In the genomic region with DNA sequence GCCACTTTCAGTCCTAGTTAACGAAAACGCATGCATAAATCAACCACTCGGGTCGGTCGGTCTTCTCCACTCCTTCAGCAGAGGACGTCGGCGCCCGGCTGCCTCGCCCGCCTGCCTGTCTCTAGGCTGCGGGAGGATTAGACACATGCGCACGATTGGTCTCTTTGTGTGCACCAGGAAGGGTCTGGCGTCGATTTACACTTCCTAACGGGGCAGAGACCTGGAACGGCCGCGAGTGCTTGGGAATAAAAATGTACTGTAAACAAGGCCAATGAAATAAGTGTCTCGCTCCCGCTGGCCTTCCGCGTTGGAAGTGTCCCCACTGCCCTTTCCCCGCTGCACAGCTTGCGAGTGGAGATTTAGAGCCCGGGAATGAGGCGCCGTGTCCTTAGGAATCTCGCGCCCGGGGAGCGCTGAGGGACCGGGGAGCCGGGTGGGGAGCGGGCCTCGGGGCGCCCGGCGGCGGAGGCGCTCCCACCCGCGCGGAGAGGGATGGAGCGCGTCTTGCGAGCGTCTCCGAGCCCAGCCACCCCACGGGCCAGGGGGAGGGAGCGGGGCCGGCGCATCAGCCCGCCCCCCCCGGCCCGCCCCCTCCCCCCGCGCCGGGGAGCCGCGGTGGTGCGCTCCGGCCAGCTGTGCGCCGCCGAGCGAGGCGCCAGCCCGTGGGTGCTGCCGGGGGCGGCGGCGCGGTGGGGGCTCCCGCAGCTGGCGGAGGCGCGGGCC, we compare ENCODE assay signal across 1 cellular context.
A peak's percentile ranks its signal among the peaks of the same experiment; 100 is the strongest.
TF ChIP-seq lines count a peak whose summit lies in the region.

TSS of gene DOK6 (plus strand) at position 636 of the 723 bp plus-strand sequence.

TF ChIP-seq in H1, 55 proteins besides CTCF, POLR2A, EP300 and RAD21 (continued from another document):
- TF ChIP-seq, protein P1, sequence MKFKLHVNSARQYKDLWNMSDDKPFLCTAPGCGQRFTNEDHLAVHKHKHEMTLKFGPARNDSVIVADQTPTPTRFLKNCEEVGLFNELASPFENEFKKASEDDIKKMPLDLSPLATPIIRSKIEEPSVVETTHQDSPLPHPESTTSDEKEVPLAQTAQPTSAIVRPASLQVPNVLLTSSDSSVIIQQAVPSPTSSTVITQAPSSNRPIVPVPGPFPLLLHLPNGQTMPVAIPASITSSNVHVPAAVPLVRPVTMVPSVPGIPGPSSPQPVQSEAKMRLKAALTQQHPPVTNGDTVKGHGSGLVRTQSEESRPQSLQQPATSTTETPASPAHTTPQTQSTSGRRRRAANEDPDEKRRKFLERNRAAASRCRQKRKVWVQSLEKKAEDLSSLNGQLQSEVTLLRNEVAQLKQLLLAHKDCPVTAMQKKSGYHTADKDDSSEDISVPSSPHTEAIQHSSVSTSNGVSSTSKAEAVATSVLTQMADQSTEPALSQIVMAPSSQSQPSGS (IDR thresholded peaks at IDR 0.05; ENCODE audit: low read length): no peak
- TF ChIP-seq JUND (IDR thresholded peaks at IDR 0.05; ENCODE audit: low read length) (no peak), CHD2 (IDR thresholded peaks at IDR 0.05; ENCODE audit: low read length) (no peak), RBBP5 (IDR thresholded peaks at IDR 0.05; ENCODE audit: borderline replicate concordance, low read depth, low read length) (peak; percentile 39; the same call in 1 of the 2 replicates), KDM4A (IDR thresholded peaks at IDR 0.05; ENCODE audit: low read depth, low read length, severe bottlenecking) (peak; percentile 75), KDM5A (IDR thresholded peaks at IDR 0.05; ENCODE audit: low read length) (no peak), HDAC6 (IDR thresholded peaks at IDR 0.05; ENCODE audit: low read depth, low read length) (no peak), RNF2 (IDR thresholded peaks at IDR 0.05; ENCODE audit: borderline replicate concordance, low read depth, low read length, missing control alignments, poor library complexity, severe bottlenecking) (no peak), NRF1 (IDR thresholded peaks at IDR 0.05; ENCODE audit: low read depth, low read length) (no peak), TAF7 (optimal IDR thresholded peaks at IDR 0.05; ENCODE audit: borderline replicate concordance, low read depth, low read length) (peak; percentile 20), KDM1A (IDR thresholded peaks at IDR 0.05; ENCODE audit: borderline replicate concordance, low read length) (peak; percentile 72), MAX (IDR thresholded peaks at IDR 0.05) (peak; percentile 81), HDAC2 (IDR thresholded peaks at IDR 0.05; ENCODE audit: borderline replicate concordance in 1 of 2, low read depth in 2 of 2, low read length in 2 of 2) (peak in 1 of 2 experiments; percentile 36; a peak in 1 of 4 replicates), JUN (IDR thresholded peaks at IDR 0.05; ENCODE audit: low read depth, low read length) (no peak)
